In the genomic region with DNA sequence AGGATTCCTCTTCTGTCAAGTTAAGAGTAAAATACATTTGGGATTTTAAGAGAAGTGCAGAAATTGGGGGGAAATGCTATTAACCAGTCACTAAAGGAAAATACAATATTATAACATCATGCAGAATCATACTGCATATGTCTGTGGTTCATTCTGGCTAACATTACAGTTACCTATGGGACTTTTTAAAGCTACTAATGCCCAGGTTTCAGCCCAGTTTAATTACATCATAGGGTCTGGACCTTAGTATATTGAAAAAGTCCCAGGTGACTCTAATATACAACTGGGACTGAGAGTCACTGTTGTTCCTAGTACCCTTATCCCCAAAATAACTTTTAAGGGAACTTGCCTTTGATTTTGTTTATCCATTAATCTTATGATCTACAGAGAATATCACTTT, we compare ENCODE assay signal across 23 cellular contexts.
"Had no signal": no experiment of that assay in that cellular context is flagged by ENCODE, and none has a peak within 500 bp of the region (broad histone marks: within the 10 kb centered on the region; RNA-seq: fewer than 3 reads in every experiment).

No MANE protein-coding gene starts in this region.

- DNase-seq: IMR-90, Kasumi-1, MG63, NCI-H1092, NCI-H1105 treated with DMSO at 0.1 percent for 48 hours, NCI-H1417 treated with DMSO at 0.1 percent for 48 hours, NCI-H146, NCI-H1694 treated with DMSO at 0.1 percent for 48 hours, NCI-H1930, NCI-H2107, NCI-H2227 treated with DMSO at 0.1 percent for 48 hours, NCI-H446, NCI-H510A, NCI-H524 treated with DMSO at 0.1 percent for 48 hours, NCI-H69, NCI-H774, Right ventricle myocardium superior, RPMI8226, SIG-M5 had no signal

- H3K9ac ChIP-seq: KMS-11 had no signal

- H3K4me2 ChIP-seq: KMS-11 had no signal

- H3K9me3 ChIP-seq: MG63, SJSA1 had no signal

- H3K4me1 ChIP-seq: SJSA1 had no signal

- ATAC-seq: HepG2 had no signal

- H3K4me3 ChIP-seq: MG63, SJSA1, SK-N-MC had no signal

- H3K27me3 ChIP-seq: MG63, SJSA1 had no signal
